In genomic region chr5:43396762-43397304, GRCh38 we compare ENCODE assay signal across 8 cellular contexts. TPM values are rescaled to one million over a fixed set of nuclear protein-coding genes. Genes with fewer than 3 reads are reported as not detected.
DNase-seq lines count a peak whose midpoint lies in the region; ATAC-seq and TF ChIP-seq lines count a peak whose summit lies in the region.

No MANE protein-coding gene starts in this region.

- H3K27ac ChIP-seq in PC-9 (no peak overlapping the region), spleen (peak overlapping the region; percentile 44 to 87 (median 82))

- no peaks in the 10 kb centered on the region for H3K79me2 ChIP-seq in PC-9 (ENCODE audit: low read depth)

- in situ Hi-C loops in GM13976 (cut with MboI; ENCODE audit: low sequenced_read_pairs, unreplicated experiment) = no loop called here

- no peak for TF ChIP-seq CTCF in GM13976 (IDR thresholded peaks at IDR 0.05; ENCODE audit: borderline replicate concordance, control extremely low read depth, extremely low read depth, insufficient read depth, missing control alignments)
- no peak for TF ChIP-seq CTCF in PC-9 (conservative IDR thresholded peaks at IDR 0.05)
- TF ChIP-seq CTCF in spleen (IDR thresholded peaks at IDR 0.05 in 8 of 11, conservative IDR thresholded peaks at IDR 0.05 in 3 of 11) = no peak

- no peaks in the 10 kb centered on the region for H4K20me1 ChIP-seq in PC-9 (ENCODE audit: insufficient read depth)

- ATAC-seq in HG02678 (IDR thresholded peaks at IDR 0.05; ENCODE audit: unreplicated experiment) = peak; percentile 99
- ATAC-seq in left cardiac atrium = peak; percentile 92 to 97

- CTCF ChIA-PET in PC-9 (lab: Charles Lee) = interaction anchor here (0.6 to 2.5 kb wide), 5 partner anchors 34 to 487 kb away, joined by 3 to 13 read pairs (median 4); partner anchors contain the start of gene TMEM267

- H3K27me3 ChIP-seq in PC-9 (ENCODE audit: insufficient read depth, low read depth) (no peaks in the 10 kb centered on the region), spleen (replicated peaks in 1 of 7) (peaks cover 0 to 6% (median 0%) of the 10 kb centered on the region in 7 donors)

- 1 to 4% (median 3%) methylated on average over 53 of the region's 53 CpGs for WGBS in spleen, 5 donors

- DNase-seq in GM13976 (ENCODE audit: low spot score) (peak; percentile 80), PC-9 (peak in 1 of 2 experiments; percentile 71), left cardiac atrium (peak; percentile 45), spleen (peak; percentile 92), islet precursor cell (no peak), NCI-H187 treated with DMSO at 0.1 percent for 48 hours (lab: John Stamatoyannopoulos, UW) (no peak)
- peak; percentile 83 for DNase-seq in activated effector memory CD4-positive, alpha-beta T cell treated with anti-CD3 and anti-CD28 coated beads, Interleukin-2, amount 50 U/mL, for 16 hours

- 0 out of 2 replicates have a peak, but pooled peaks cover 4% of the 10 kb centered on the region for H3F3A ChIP-seq in PC-9 (ENCODE audit: insufficient read depth, low read depth)

- no peak for TF ChIP-seq POLR2A in spleen (IDR thresholded peaks at IDR 0.05)

- 0 out of 2 replicates have a peak overlapping the region, but pooled peaks have one; percentile 1 for H3K4me2 ChIP-seq in PC-9

- H3K4me3 ChIP-seq in PC-9 = no peak overlapping the region
- H3K4me3 ChIP-seq in spleen = peak overlapping the region; percentile 45 to 79 (median 56)

- POLR2A ChIA-PET in PC-9 (lab: Charles Lee; ENCODE audit: unreplicated experiment) = interaction anchor here (1.0 kb wide), 1 partner anchor 83 kb away, joined by 3 read pairs; no protein-coding TSS in a partner anchor

- H2AFZ ChIP-seq in PC-9 = no peak overlapping the region

- intact Hi-C loops in PC-9 (cut with micrococcal nuclease; ENCODE audit: unreplicated experiment) (loop anchor here (1.0 to 10.0 kb wide), 3 partner anchors 36 to 208 kb away; partner anchors contain the start of genes NNT and TMEM267), left cardiac atrium (cut with DNase I) (no loop called here), spleen (cut with DNase I; ENCODE audit: low total_unique reads) (loop anchor here (10.0 kb wide), 1 partner anchor 292 kb away; no protein-coding TSS in a partner anchor)

- no peaks in the 10 kb centered on the region for H3K9me2 ChIP-seq in PC-9 (ENCODE audit: insufficient read depth)

- no peaks in the 10 kb centered on the region for H3K36me3 ChIP-seq in PC-9 (ENCODE audit: low read depth)
- H3K36me3 ChIP-seq in spleen = no peaks in the 10 kb centered on the region

- H3K9me3 ChIP-seq in PC-9 (ENCODE audit: insufficient read depth, low read depth) = no peaks in the 10 kb centered on the region
- no peaks in the 10 kb centered on the region for H3K9me3 ChIP-seq in spleen

- no TSS peak for BruUV-seq in PC-9 (replicated peaks; lab: Mats Ljungman, UMichigan)

- 0 out of 2 replicates have a peak, but pooled peaks cover under 1% of the 10 kb centered on the region for H3K4me1 ChIP-seq in PC-9 (replicated peaks; ENCODE audit: insufficient read depth)
- peaks cover 0 to 25% (median 16%) of the 10 kb centered on the region in 6 donors for H3K4me1 ChIP-seq in spleen

RNA-seq across cellular contexts. Expression of gene CCL28, which starts 15.4 kb away (rescaled TPM):
- total RNA-seq in PC-9 (2021) (2.2 and 4.3 TPM in 2 replicates), left cardiac atrium (1 to 10 TPM; 1.2 to 1.6 TPM), spleen (10 to 100 TPM in 6 of 7 donors, 1 to 10 TPM in 1; 7.2 to 17.1 (median 13.1) TPM)
- 1 to 10 TPM; 3.7 to 4.9 (median 4.0) TPM for polyA plus RNA-seq in spleen

Comparison
In these comparisons a context has a peak if more than half of its experiments do, and no peak if none do; other contexts are left out.
1. DNase-seq: peak in GM13976 (single experiment), activated effector memory CD4-positive, alpha-beta T cell treated with anti-CD3 and anti-CD28 coated beads, Interleukin-2, amount 50 U/mL, for 16 hours (single experiment), left cardiac atrium (single experiment) and spleen (single experiment); none in islet precursor cell (single experiment) and NCI-H187 treated with DMSO at 0.1 percent for 48 hours (single experiment).
2. intact Hi-C loops: an anchor here in PC-9 (1.0 to 10.0 kb wide) and spleen (10.0 kb wide); none called in left cardiac atrium.